ENCODE assay signal across 13 cellular contexts in the genomic region with DNA sequence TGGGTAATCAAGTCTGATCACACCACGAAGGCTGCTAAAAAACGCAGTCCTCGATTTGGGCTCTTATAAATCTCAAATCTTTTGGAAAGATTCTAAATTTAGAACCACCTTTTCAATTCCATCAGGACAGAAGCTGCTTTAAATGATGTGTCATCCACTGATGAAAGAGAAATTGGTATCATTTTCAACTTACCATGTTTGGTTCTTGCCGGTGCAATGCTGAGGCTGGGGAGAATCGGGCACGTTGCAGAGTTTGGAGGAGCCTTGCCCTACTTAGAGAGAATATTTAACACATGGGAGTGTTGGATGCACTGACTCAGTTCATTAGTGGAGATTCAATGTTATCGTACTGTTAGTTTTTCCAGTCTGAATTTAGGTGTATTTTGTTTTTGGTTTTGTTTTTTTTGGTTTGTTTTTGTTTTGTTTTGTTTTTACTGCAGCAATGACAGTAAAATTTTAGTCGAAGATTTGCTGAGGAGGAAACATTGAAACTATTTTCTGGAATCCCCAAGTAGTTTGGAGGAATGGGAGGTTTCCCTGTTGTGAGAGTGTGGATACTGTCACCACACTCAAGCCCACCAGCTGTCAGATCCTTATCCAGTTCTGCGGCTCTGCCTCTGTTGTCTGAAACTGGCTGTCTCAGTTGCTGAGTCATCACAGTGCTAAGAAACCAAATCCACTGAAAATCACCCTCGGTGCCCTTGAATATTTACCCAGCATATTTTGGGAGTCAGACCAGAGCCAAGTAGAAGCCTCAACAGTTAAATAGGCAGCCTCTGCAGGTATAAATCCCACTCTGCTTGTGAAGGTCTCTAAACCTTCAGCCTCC.
DNase-seq lines count a peak whose midpoint lies in the region; ATAC-seq and TF ChIP-seq lines count a peak whose summit lies in the region.
"Had no signal": no experiment of that assay in that cellular context is flagged by ENCODE, and none has a peak within 500 bp of the region (broad histone marks: within the 10 kb centered on the region; RNA-seq: fewer than 3 reads in every experiment).

No MANE protein-coding gene starts in this region.

- H3K9me3 Mint-ChIP-seq in nephron, result no peaks in the 10 kb centered on the region

- H3K9me3 ChIP-seq in HAP-1, result no peaks in the 10 kb centered on the region

- H3K27me3 Mint-ChIP-seq in nephron (ENCODE audit: low read depth), result no peaks in the 10 kb centered on the region
- H3K27me3 Mint-ChIP-seq: natural killer cell treated with Interleukin-12 subunit alpha and Interleukin-12 subunit beta and Interleukin-15 and Interleukin-18, amount 100 ng/mL, for 72 hours had no signal

- H3K36me3 Mint-ChIP-seq in nephron (ENCODE audit: low read depth), result no peaks in the 10 kb centered on the region
- H3K36me3 Mint-ChIP-seq: CD14-positive monocyte had no signal

- ATAC-seq in HG03108 (IDR thresholded peaks at IDR 0.05; ENCODE audit: unreplicated experiment), result no peak
- ATAC-seq: natural killer cell treated with Interleukin-12 subunit alpha and Interleukin-12 subunit beta and Interleukin-15 and Interleukin-18, amount 100 ng/mL, for 72 hours had no signal

- no peaks in the 10 kb centered on the region for H3K4me1 ChIP-seq in HAP-1

- in situ Hi-C loops in HAP-1 (cut with MboI; ENCODE audit: low sequenced_read_pairs), result no loop called here

- DNase-seq in ELF-1 (ENCODE audit: low read depth, low spot score) (peak; percentile 62), NCI-H82 (lab: John Stamatoyannopoulos, UW) (peak; percentile 69), dorsolateral prefrontal cortex (peak in 6 of 10 donors; percentile 22 to 51 (median 42)), NCI-H146 treated with DMSO at 0.1 percent for 48 hours (lab: John Stamatoyannopoulos, UW; ENCODE audit: unreplicated experiment) (no peak), HuH-7 (ENCODE audit: low spot score) (no peak), HAP-1 (ENCODE audit: low spot score in 2 of 2) (no peak)
- DNase-seq: IMR-90, NCI-H2081 treated with DMSO at 0.1 percent for 48 hours had no signal

- peak overlapping the region in 55 of 59 donors; percentile 0 to 62 (median 33) for H3K4me3 ChIP-seq in dorsolateral prefrontal cortex
- no peak overlapping the region for H3K4me3 ChIP-seq in HAP-1

- TF ChIP-seq CTCF in dorsolateral prefrontal cortex (IDR thresholded peaks at IDR 0.05 in 54 of 56, conservative IDR thresholded peaks at IDR 0.05 in 2 of 56; ENCODE audit: low read depth in 1 of 56, partially characterized antibody in 56 of 56), result no peak
- no peak for TF ChIP-seq CTCF in nephron (IDR thresholded peaks at IDR 0.05; ENCODE audit: unreplicated experiment in 3 of 3)

- peaks cover 19% of the 10 kb centered on the region for H3K4me1 Mint-ChIP-seq in nephron
- H3K4me1 Mint-ChIP-seq: CD14-positive monocyte had no signal

- H3K27me3 ChIP-seq in dorsolateral prefrontal cortex, result no peaks in the 10 kb centered on the region
- no peaks in the 10 kb centered on the region for H3K27me3 ChIP-seq in HAP-1 (ENCODE audit: low read depth)

- H3K4me3 Mint-ChIP-seq in nephron, result no peak overlapping the region
- H3K4me3 Mint-ChIP-seq: CD14-positive monocyte; natural killer cell treated with Interleukin-12 subunit alpha and Interleukin-12 subunit beta and Interleukin-15 and Interleukin-18, amount 100 ng/mL, for 72 hours had no signal

- no peaks in the 10 kb centered on the region for H3K36me3 ChIP-seq in HAP-1 (replicated peaks)

- H3K27ac Mint-ChIP-seq in nephron, result peak overlapping the region; percentile 18 to 68 (median 31)
- H3K27ac Mint-ChIP-seq: CD14-positive monocyte; natural killer cell treated with Interleukin-12 subunit alpha and Interleukin-12 subunit beta and Interleukin-15 and Interleukin-18, amount 100 ng/mL, for 72 hours had no signal

- intact Hi-C loops in dorsolateral prefrontal cortex (cut with DNase I), result no loop called here

- peak overlapping the region in 53 of 59 donors; percentile 4 to 88 (median 67) for H3K27ac ChIP-seq in dorsolateral prefrontal cortex
- H3K27ac ChIP-seq: epithelial cell of prostate had no signal

Comparison
In these comparisons a context has a peak if more than half of its experiments do, and no peak if none do; other contexts are left out.
1. DNase-seq: peak in ELF-1 (single experiment), NCI-H82 (single experiment) and dorsolateral prefrontal cortex (6 of 10); none in NCI-H146 treated with DMSO at 0.1 percent for 48 hours (single experiment), HuH-7 (single experiment) and HAP-1 (0 of 2).